2 cellular contexts compared by ENCODE assay signal in genomic region chr19:50796128-50796633, GRCh38.
TF ChIP-seq lines count a peak whose summit lies in the region.

No MANE protein-coding gene starts in this region.

TF ChIP-seq in GM12891, 5 proteins besides CTCF, POLR2A, EP300 and RAD21:
- TF ChIP-seq POLR2AphosphoS5 (IDR thresholded peaks at IDR 0.05; ENCODE audit: low read depth, low read length), result no peak
- TF ChIP-seq POU2F2 (IDR thresholded peaks at IDR 0.05; ENCODE audit: low read depth, low read length), result peak; percentile 7

TF ChIP-seq in K562, 482 proteins besides CTCF, POLR2A, EP300 and RAD21 (continues in another document):
- no peak for TF ChIP-seq ZNF174 (CRISPR knock-in tag; IDR thresholded peaks at IDR 0.05)
- 0 out of 2 replicates have a peak, but pooled peaks have one; percentile 37 for TF ChIP-seq ZNF263 (CRISPR knock-in tag; IDR thresholded peaks at IDR 0.05; ENCODE audit: borderline replicate concordance)
- no peak for TF ChIP-seq TEAD2 (tag; IDR thresholded peaks at IDR 0.05)
- TF ChIP-seq POLR2AphosphoS5 (IDR thresholded peaks at IDR 0.05; ENCODE audit: control insufficient read depth, insufficient read depth, low read depth, low read length), result 0 out of 2 replicates have a peak, but pooled peaks have one; percentile 74
- TF ChIP-seq E2F5 (CRISPR knock-in tag; IDR thresholded peaks at IDR 0.05), result no peak
- no peak for TF ChIP-seq U2AF1 (optimal IDR thresholded peaks at IDR 0.05; ENCODE audit: low read depth, low read length)
- 0 out of 2 replicates have a peak, but pooled peaks have one; percentile 6 for TF ChIP-seq VEZF1 (CRISPR knock-in tag; IDR thresholded peaks at IDR 0.05)
- TF ChIP-seq ZBTB34 (CRISPR knock-in tag; IDR thresholded peaks at IDR 0.05), result no peak
- TF ChIP-seq CBX3 (IDR thresholded peaks at IDR 0.05; ENCODE audit: borderline replicate concordance in 1 of 2, low read length in 2 of 2), result no peak
- no peak for TF ChIP-seq HSF4 (CRISPR knock-in tag; IDR thresholded peaks at IDR 0.05; ENCODE audit: borderline replicate concordance)
- peak; percentile 3; the same call in 1 of the 2 replicates for TF ChIP-seq NFIC (IDR thresholded peaks at IDR 0.05)
- no peak for TF ChIP-seq KDM5B (IDR thresholded peaks at IDR 0.05; ENCODE audit: insufficient replicate concordance, low read depth, low read length)
- TF ChIP-seq BMI1 (IDR thresholded peaks at IDR 0.05; ENCODE audit: low read length), result no peak
- no peak for TF ChIP-seq STAG1 (CRISPR knock-in tag; IDR thresholded peaks at IDR 0.05; ENCODE audit: borderline replicate concordance)
- no peak for TF ChIP-seq SFPQ (IDR thresholded peaks at IDR 0.05; ENCODE audit: low read depth, low read length)
- peak; percentile 50; the same call in 1 of the 2 replicates for TF ChIP-seq ZBTB33 (CRISPR knock-in tag; IDR thresholded peaks at IDR 0.05)
- no peak for TF ChIP-seq PHF8 (IDR thresholded peaks at IDR 0.05; ENCODE audit: borderline replicate concordance, low read length)
- TF ChIP-seq KLF13 (tag; IDR thresholded peaks at IDR 0.05; ENCODE audit: borderline replicate concordance, low read depth), result 0 out of 2 replicates have a peak, but pooled peaks have one; percentile 10
- TF ChIP-seq RCOR1 (IDR thresholded peaks at IDR 0.05; ENCODE audit: borderline replicate concordance in 1 of 2, low read depth in 2 of 2, low read length in 2 of 2), result no peak
- no peak for TF ChIP-seq TCF3 (CRISPR knock-in tag; IDR thresholded peaks at IDR 0.05)
- TF ChIP-seq TCF7 (IDR thresholded peaks at IDR 0.05; ENCODE audit: borderline replicate concordance), result no peak
- no peak; a peak in 1 of 4 replicates for TF ChIP-seq NONO (IDR thresholded peaks at IDR 0.05; ENCODE audit: low read depth in 2 of 2, low read length in 1 of 2)
- no peak for TF ChIP-seq L3MBTL2 (IDR thresholded peaks at IDR 0.05)
- no peak for TF ChIP-seq ZNF277 (CRISPR knock-in tag; IDR thresholded peaks at IDR 0.05; ENCODE audit: borderline replicate concordance)
- peak; percentile 73 for TF ChIP-seq POLR2G (IDR thresholded peaks at IDR 0.05; ENCODE audit: low read depth, low read length)
- TF ChIP-seq ZBTB5 (IDR thresholded peaks at IDR 0.05), result no peak
- TF ChIP-seq MTA3 (IDR thresholded peaks at IDR 0.05; ENCODE audit: borderline replicate concordance), result no peak; the same call in none of the 2 replicates
- TF ChIP-seq SRF (CRISPR knock-in tag; IDR thresholded peaks at IDR 0.05), result peak in 1 of 2 experiments; percentile 61; a peak in 3 of 4 replicates
- TF ChIP-seq ZNF407 (IDR thresholded peaks at IDR 0.05; ENCODE audit: low read depth), result no peak
- TF ChIP-seq TOE1 (IDR thresholded peaks at IDR 0.05; ENCODE audit: borderline replicate concordance), result no peak
- TF ChIP-seq TOE1 (CRISPR knock-in tag; IDR thresholded peaks at IDR 0.05; ENCODE audit: borderline replicate concordance, low read depth), result no peak
- no peak for TF ChIP-seq SNAPC5 (CRISPR knock-in tag; IDR thresholded peaks at IDR 0.05)
- TF ChIP-seq ZNF445 (CRISPR knock-in tag; IDR thresholded peaks at IDR 0.05; ENCODE audit: low read depth), result peak; percentile 15; the same call in 1 of the 2 replicates
